Comparison of ENCODE assay signal across 13 cellular contexts in genomic region chr16:81641403-81642106, GRCh38.
A peak's percentile ranks its signal among the peaks of the same experiment; 100 is the strongest.
DNase-seq lines count a peak whose midpoint lies in the region; ATAC-seq and TF ChIP-seq lines count a peak whose summit lies in the region.
"Had no signal": no experiment of that assay in that cellular context is flagged by ENCODE, and none has a peak within 500 bp of the region (broad histone marks: within the 10 kb centered on the region; RNA-seq: fewer than 3 reads in every experiment).

No MANE protein-coding gene starts in this region.

- TF ChIP-seq CTCF in natural killer cell (IDR thresholded peaks at IDR 0.05) (no peak), CD14-positive monocyte (IDR thresholded peaks at IDR 0.05) (no peak)

- H3K27me3 Mint-ChIP-seq in natural killer cell (ENCODE audit: low read depth in 2 of 2) = no peaks in the 10 kb centered on the region
- H3K27me3 Mint-ChIP-seq in natural killer cell treated with Interleukin-12 subunit alpha and Interleukin-12 subunit beta and Interleukin-15 and Interleukin-18, amount 100 ng/mL, for 72 hours = no peaks in the 10 kb centered on the region
- H3K27me3 Mint-ChIP-seq in CD14-positive monocyte (ENCODE audit: low read depth in 3 of 3) = peaks cover 0 to 4% (median 2%) of the 10 kb centered on the region in 3 donors
- H3K27me3 Mint-ChIP-seq: activated CD4-positive, alpha-beta memory T cell treated with anti-CD3 and anti-CD28 coated beads, Interleukin-2, amount 10 ng/mL, durations not matched to agents 7 days and 5 days had no signal

- H3K4me3 Mint-ChIP-seq in natural killer cell (no peak overlapping the region), CD14-positive monocyte (no peak overlapping the region)
- no peak overlapping the region for H3K4me3 Mint-ChIP-seq in natural killer cell treated with Interleukin-12 subunit alpha and Interleukin-12 subunit beta and Interleukin-15 and Interleukin-18, amount 100 ng/mL, for 72 hours
- H3K4me3 Mint-ChIP-seq: activated CD4-positive, alpha-beta memory T cell treated with anti-CD3 and anti-CD28 coated beads, Interleukin-2, amount 10 ng/mL, durations not matched to agents 7 days and 5 days had no signal

- H3K27ac Mint-ChIP-seq in natural killer cell = peak overlapping the region; percentile 63 to 80
- peak overlapping the region in 1 of 2 donors; percentile 80 for H3K27ac Mint-ChIP-seq in natural killer cell treated with Interleukin-12 subunit alpha and Interleukin-12 subunit beta and Interleukin-15 and Interleukin-18, amount 100 ng/mL, for 72 hours
- peak overlapping the region in 2 of 7 donors; percentile 66 to 83 for H3K27ac Mint-ChIP-seq in CD14-positive monocyte
- H3K27ac Mint-ChIP-seq: activated CD4-positive, alpha-beta memory T cell treated with anti-CD3 and anti-CD28 coated beads, Interleukin-2, amount 10 ng/mL, durations not matched to agents 7 days and 5 days had no signal

- ATAC-seq in natural killer cell = no peak
- no peak for ATAC-seq in natural killer cell treated with Interleukin-12 subunit alpha and Interleukin-12 subunit beta and Interleukin-15 and Interleukin-18, amount 100 ng/mL, for 72 hours

- intact Hi-C loops in natural killer cell (cut with micrococcal nuclease) (no loop called here), CD14-positive monocyte (cut with micrococcal nuclease) (no loop called here)

- H3K4me1 Mint-ChIP-seq in natural killer cell (peaks cover 42 to 74% of the 10 kb centered on the region in 2 donors), CD14-positive monocyte (peaks cover 18% of the 10 kb centered on the region)
- peaks cover 26 to 40% of the 10 kb centered on the region in 2 donors for H3K4me1 Mint-ChIP-seq in natural killer cell treated with Interleukin-12 subunit alpha and Interleukin-12 subunit beta and Interleukin-15 and Interleukin-18, amount 100 ng/mL, for 72 hours (ENCODE audit: low read depth in 2 of 2)

- DNase-seq in natural killer cell = no peak
- no peak for DNase-seq in natural killer cell treated with Interleukin-12 subunit alpha and Interleukin-12 subunit beta and Interleukin-15 and Interleukin-18, amount 100 ng/mL, for 72 hours (ENCODE audit: low spot score)
- peak; percentile 92 for DNase-seq in NCI-H345 (lab: John Stamatoyannopoulos, UW)
- DNase-seq in ecto neural progenitor cell (ENCODE audit: low spot score) = peak; percentile 68
- DNase-seq in SKM-1 (lab: John Stamatoyannopoulos, UW; ENCODE audit: unreplicated experiment) = no peak
- no peak for DNase-seq in CD14-positive monocyte (ENCODE audit: low spot score)
- DNase-seq in SIG-M5 treated with dmso at 0.1 percent for 504 hours (lab: John Stamatoyannopoulos, UW; ENCODE audit: unreplicated experiment) = no peak
- DNase-seq in activated CD4-positive, alpha-beta T cell treated with anti-CD3 and anti-CD28 coated beads, Interleukin-2, amount 50 U/mL, for 48 hours = no peak
- DNase-seq: ACHN; activated CD4-positive, alpha-beta memory T cell treated with anti-CD3 and anti-CD28 coated beads, Interleukin-2, amount 10 ng/mL, durations not matched to agents 7 days and 5 days; activated naive CD4-positive, alpha-beta T cell; brain microvascular endothelial cell; transverse colon had no signal

- H3K36me3 Mint-ChIP-seq in natural killer cell (no peaks in the 10 kb centered on the region), CD14-positive monocyte (peaks cover 25 to 61% of the 10 kb centered on the region in 2 donors)
- H3K36me3 Mint-ChIP-seq in natural killer cell treated with Interleukin-12 subunit alpha and Interleukin-12 subunit beta and Interleukin-15 and Interleukin-18, amount 100 ng/mL, for 72 hours = no peaks in the 10 kb centered on the region

- peaks cover 0 to 2% of the 10 kb centered on the region in 2 donors for H3K9me3 Mint-ChIP-seq in natural killer cell
- no peaks in the 10 kb centered on the region for H3K9me3 Mint-ChIP-seq in natural killer cell treated with Interleukin-12 subunit alpha and Interleukin-12 subunit beta and Interleukin-15 and Interleukin-18, amount 100 ng/mL, for 72 hours
- peaks cover 0 to 2% (median 0%) of the 10 kb centered on the region in 7 donors for H3K9me3 Mint-ChIP-seq in CD14-positive monocyte
- H3K9me3 Mint-ChIP-seq: activated CD4-positive, alpha-beta memory T cell treated with anti-CD3 and anti-CD28 coated beads, Interleukin-2, amount 10 ng/mL, durations not matched to agents 7 days and 5 days had no signal

Comparison
In these comparisons a context has a peak if more than half of its experiments do, and no peak if none do; other contexts are left out.
1. DNase-seq: peak in NCI-H345 (single experiment) and ecto neural progenitor cell (single experiment); none in natural killer cell (single experiment), natural killer cell treated with Interleukin-12 subunit alpha and Interleukin-12 subunit beta and Interleukin-15 and Interleukin-18, amount 100 ng/mL, for 72 hours (single experiment), SKM-1 (single experiment), CD14-positive monocyte (single experiment), SIG-M5 treated with dmso at 0.1 percent for 504 hours (single experiment) and activated CD4-positive, alpha-beta T cell treated with anti-CD3 and anti-CD28 coated beads, Interleukin-2, amount 50 U/mL, for 48 hours (0 of 2).